ENCODE assay signal across 8 cellular contexts in genomic region chr10:93702278-93703001, GRCh38. TPM values are rescaled to one million over a fixed set of nuclear protein-coding genes. Genes with fewer than 3 reads are reported as not detected.
DNase-seq lines count a peak whose midpoint lies in the region; ATAC-seq, FAIRE-seq and TF ChIP-seq lines count a peak whose summit lies in the region.

A gene with protein sequence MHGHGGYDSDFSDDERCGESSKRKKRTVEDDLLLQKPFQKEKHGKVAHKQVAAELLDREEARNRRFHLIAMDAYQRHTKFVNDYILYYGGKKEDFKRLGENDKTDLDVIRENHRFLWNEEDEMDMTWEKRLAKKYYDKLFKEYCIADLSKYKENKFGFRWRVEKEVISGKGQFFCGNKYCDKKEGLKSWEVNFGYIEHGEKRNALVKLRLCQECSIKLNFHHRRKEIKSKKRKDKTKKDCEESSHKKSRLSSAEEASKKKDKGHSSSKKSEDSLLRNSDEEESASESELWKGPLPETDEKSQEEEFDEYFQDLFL (minus strand): TSS chr10:93702592. CDS start chr10:93700106, 2,486 bp downstream.

- H3K4me3 ChIP-seq in fibroblast of the aortic adventitia (ENCODE audit: low read depth, low read length), result peak within 1 kb of the TSS; percentile 83

- peaks cover 2% of the 10 kb centered on the region for H3K36me3 Mint-ChIP-seq in natural killer cell treated with Interleukin-12 subunit alpha and Interleukin-12 subunit beta and Interleukin-15 and Interleukin-18, amount 100 ng/mL, for 72 hours

- peak; percentile 91 for DNase-seq in EH (ENCODE audit: low read depth)
- peak; percentile 94 to 96 for DNase-seq in Kasumi-1 (lab: John Stamatoyannopoulos, UW)
- DNase-seq in RCC 7860 (ENCODE audit: low spot score), result peak; percentile 82
- peak; percentile 78 to 83 for DNase-seq in activated T-helper 1 cell treated with anti-CD3 and anti-CD28 coated beads, Interleukin-2, amount 50 U/mL, for 16 hours (ENCODE audit: low read depth in 1 of 2, low spot score in 1 of 2)
- peak; percentile 95 for DNase-seq in fibroblast of the aortic adventitia (ENCODE audit: low read depth)
- DNase-seq in natural killer cell treated with Interleukin-12 subunit alpha and Interleukin-12 subunit beta and Interleukin-15 and Interleukin-18, amount 100 ng/mL, for 72 hours (ENCODE audit: low spot score), result peak; percentile 93
- DNase-seq in stimulated activated naive CD4-positive, alpha-beta T cell treated with Interleukin-2 at 50 U/mL for 16 hours (lab: John Stamatoyannopoulos, UW), result peak; percentile 85

- peaks cover 1 to 4% of the 10 kb centered on the region in 2 donors for H3K4me1 Mint-ChIP-seq in natural killer cell treated with Interleukin-12 subunit alpha and Interleukin-12 subunit beta and Interleukin-15 and Interleukin-18, amount 100 ng/mL, for 72 hours (ENCODE audit: low read depth in 2 of 2)

- peak; percentile 29 for FAIRE-seq in RCC 7860 (lab: Jason Lieb, UNC)

- H3K27me3 Mint-ChIP-seq in natural killer cell treated with Interleukin-12 subunit alpha and Interleukin-12 subunit beta and Interleukin-15 and Interleukin-18, amount 100 ng/mL, for 72 hours, result peaks cover 0 to 5% of the 10 kb centered on the region in 2 donors

- TF ChIP-seq CTCF in fibroblast of the aortic adventitia (IDR thresholded peaks at IDR 0.05; ENCODE audit: insufficient read depth, low read length), result peak; percentile 63

- no peaks in the 10 kb centered on the region for H3K9me3 Mint-ChIP-seq in natural killer cell treated with Interleukin-12 subunit alpha and Interleukin-12 subunit beta and Interleukin-15 and Interleukin-18, amount 100 ng/mL, for 72 hours

- ATAC-seq in GM21825 (IDR thresholded peaks at IDR 0.05; ENCODE audit: unreplicated experiment), result peak; percentile 69
- ATAC-seq in natural killer cell treated with Interleukin-12 subunit alpha and Interleukin-12 subunit beta and Interleukin-15 and Interleukin-18, amount 100 ng/mL, for 72 hours, result peak; percentile 97 to 98

- no peak within 1 kb of the TSS for H3K4me3 Mint-ChIP-seq in natural killer cell treated with Interleukin-12 subunit alpha and Interleukin-12 subunit beta and Interleukin-15 and Interleukin-18, amount 100 ng/mL, for 72 hours

- H3K27ac Mint-ChIP-seq in natural killer cell treated with Interleukin-12 subunit alpha and Interleukin-12 subunit beta and Interleukin-15 and Interleukin-18, amount 100 ng/mL, for 72 hours, result no peak within 1 kb of the TSS

RNA-seq across cellular contexts. Expression of the gene that starts here (rescaled TPM):
- 9.6 and 11.3 TPM in 2 replicates for total RNA-seq in fibroblast of the aortic adventitia (ENCODE audit: low replicate concordance)
- 10 to 100 TPM; 11.9 to 17.8 TPM for total RNA-seq in natural killer cell treated with Interleukin-12 subunit alpha and Interleukin-12 subunit beta and Interleukin-15 and Interleukin-18, amount 100 ng/mL, for 72 hours

Comparison
In these comparisons a context has a peak if more than half of its experiments do, and no peak if none do; other contexts are left out.
1. Peak in every context shown above with its lines: DNase-seq, ATAC-seq and H3K4me3 ChIP-seq.